ENCODE assay signal across 1 cellular context in the genomic region with DNA sequence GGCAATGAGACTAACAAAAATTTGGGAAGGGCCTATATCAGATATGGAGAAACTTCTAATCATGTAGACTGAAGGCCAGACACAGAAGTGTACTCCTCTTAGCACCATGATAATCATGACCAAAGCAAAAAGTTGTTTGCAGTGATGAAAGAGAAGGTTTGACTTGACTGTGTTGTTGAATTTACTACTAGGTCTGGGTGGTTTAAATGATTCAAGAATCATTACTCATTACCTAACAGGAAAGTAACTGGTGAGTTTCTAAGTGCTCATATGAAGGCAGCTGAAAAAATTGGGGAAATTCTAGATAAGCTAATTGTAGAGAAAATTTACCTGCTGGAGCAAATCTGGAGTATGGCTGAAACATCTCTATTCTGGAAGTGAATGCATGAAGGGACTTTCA.
TF ChIP-seq lines count a peak whose summit lies in the region.

No MANE protein-coding gene starts in this region.

TF ChIP-seq in GM23338, 12 proteins besides CTCF, POLR2A, EP300 and RAD21 (continued from another document):
- TF ChIP-seq, protein P1, sequence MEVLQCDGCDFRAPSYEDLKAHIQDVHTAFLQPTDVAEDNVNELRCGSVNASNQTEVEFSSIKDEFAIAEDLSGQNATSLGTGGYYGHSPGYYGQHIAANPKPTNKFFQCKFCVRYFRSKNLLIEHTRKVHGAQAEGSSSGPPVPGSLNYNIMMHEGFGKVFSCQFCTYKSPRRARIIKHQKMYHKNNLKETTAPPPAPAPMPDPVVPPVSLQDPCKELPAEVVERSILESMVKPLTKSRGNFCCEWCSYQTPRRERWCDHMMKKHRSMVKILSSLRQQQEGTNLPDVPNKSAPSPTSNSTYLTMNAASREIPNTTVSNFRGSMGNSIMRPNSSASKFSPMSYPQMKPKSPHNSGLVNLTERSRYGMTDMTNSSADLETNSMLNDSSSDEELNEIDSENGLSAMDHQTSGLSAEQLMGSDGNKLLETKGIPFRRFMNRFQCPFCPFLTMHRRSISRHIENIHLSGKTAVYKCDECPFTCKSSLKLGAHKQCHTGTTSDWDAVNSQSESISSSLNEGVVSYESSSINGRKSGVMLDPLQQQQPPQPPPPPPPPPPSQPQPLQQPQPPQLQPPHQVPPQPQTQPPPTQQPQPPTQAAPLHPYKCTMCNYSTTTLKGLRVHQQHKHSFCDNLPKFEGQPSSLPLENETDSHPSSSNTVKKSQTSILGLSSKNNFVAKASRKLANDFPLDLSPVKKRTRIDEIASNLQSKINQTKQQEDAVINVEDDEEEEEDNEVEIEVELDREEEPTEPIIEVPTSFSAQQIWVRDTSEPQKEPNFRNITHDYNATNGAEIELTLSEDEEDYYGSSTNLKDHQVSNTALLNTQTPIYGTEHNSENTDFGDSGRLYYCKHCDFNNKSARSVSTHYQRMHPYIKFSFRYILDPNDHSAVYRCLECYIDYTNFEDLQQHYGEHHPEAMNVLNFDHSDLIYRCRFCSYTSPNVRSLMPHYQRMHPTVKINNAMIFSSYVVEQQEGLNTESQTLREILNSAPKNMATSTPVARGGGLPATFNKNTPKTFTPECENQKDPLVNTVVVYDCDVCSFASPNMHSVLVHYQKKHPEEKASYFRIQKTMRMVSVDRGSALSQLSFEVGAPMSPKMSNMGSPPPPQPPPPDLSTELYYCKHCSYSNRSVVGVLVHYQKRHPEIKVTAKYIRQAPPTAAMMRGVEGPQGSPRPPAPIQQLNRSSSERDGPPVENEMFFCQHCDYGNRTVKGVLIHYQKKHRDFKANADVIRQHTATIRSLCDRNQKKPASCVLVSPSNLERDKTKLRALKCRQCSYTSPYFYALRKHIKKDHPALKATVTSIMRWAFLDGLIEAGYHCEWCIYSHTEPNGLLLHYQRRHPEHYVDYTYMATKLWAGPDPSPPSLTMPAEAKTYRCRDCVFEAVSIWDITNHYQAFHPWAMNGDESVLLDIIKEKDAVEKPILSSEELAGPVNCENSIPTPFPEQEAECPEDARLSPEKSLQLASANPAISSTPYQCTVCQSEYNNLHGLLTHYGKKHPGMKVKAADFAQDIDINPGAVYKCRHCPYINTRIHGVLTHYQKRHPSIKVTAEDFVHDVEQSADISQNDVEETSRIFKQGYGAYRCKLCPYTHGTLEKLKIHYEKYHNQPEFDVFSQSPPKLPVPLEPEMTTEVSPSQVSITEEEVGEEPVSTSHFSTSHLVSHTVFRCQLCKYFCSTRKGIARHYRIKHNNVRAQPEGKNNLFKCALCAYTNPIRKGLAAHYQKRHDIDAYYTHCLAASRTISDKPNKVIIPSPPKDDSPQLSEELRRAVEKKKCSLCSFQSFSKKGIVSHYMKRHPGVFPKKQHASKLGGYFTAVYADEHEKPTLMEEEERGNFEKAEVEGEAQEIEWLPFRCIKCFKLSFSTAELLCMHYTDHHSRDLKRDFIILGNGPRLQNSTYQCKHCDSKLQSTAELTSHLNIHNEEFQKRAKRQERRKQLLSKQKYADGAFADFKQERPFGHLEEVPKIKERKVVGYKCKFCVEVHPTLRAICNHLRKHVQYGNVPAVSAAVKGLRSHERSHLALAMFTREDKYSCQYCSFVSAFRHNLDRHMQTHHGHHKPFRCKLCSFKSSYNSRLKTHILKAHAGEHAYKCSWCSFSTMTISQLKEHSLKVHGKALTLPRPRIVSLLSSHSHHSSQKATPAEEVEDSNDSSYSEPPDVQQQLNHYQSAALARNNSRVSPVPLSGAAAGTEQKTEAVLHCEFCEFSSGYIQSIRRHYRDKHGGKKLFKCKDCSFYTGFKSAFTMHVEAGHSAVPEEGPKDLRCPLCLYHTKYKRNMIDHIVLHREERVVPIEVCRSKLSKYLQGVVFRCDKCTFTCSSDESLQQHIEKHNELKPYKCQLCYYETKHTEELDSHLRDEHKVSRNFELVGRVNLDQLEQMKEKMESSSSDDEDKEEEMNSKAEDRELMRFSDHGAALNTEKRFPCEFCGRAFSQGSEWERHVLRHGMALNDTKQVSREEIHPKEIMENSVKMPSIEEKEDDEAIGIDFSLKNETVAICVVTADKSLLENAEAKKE (CRISPR knock-in tag; IDR thresholded peaks at IDR 0.05) = no peak
- no peak for TF ChIP-seq ZNF331 (CRISPR knock-in tag; IDR thresholded peaks at IDR 0.05; ENCODE audit: low read depth)
- TF ChIP-seq EZH2phosphoT487 (IDR thresholded peaks at IDR 0.05; ENCODE audit: unreplicated experiment) = no peak
